13 cellular contexts compared by ENCODE assay signal in genomic region chr15:90860942-90861675, GRCh38. TPM values are rescaled to one million over a fixed set of nuclear protein-coding genes. Genes with fewer than 3 reads are reported as not detected.
DNase-seq lines count a peak whose midpoint lies in the region; ATAC-seq and TF ChIP-seq lines count a peak whose summit lies in the region.
"Had no signal": no experiment of that assay in that cellular context is flagged by ENCODE, and none has a peak within 500 bp of the region (broad histone marks: within the 10 kb centered on the region; RNA-seq: fewer than 3 reads in every experiment).

No MANE protein-coding gene starts in this region.

- no peak overlapping the region for H3K4me2 ChIP-seq in mesendoderm (ENCODE audit: low read length)

- no peaks in the 10 kb centered on the region for H3K79me2 ChIP-seq in mesendoderm (ENCODE audit: control insufficient read depth, insufficient read depth, low read length)

- peak overlapping the region; percentile 49 for H3K56ac ChIP-seq in mesendoderm (ENCODE audit: low read length)

- H4K8ac ChIP-seq in mesendoderm (ENCODE audit: low read depth, low read length): no peak overlapping the region

- CTCF ChIA-PET in activated CD4-positive, alpha-beta memory T cell treated with anti-CD3 and anti-CD28 coated beads for 36 hours (lab: Charles Lee): interaction anchor here (1.3 kb wide), 1 partner anchor 9 kb away, joined by 3 read pairs; no protein-coding TSS in a partner anchor

- H3K4me3 ChIP-seq in mesendoderm (ENCODE audit: low read length): no peak overlapping the region
- H3K4me3 ChIP-seq: lung had no signal

- DNase-seq in NCI-H1105 treated with DMSO at 0.1 percent for 48 hours (lab: John Stamatoyannopoulos, UW) (peak; percentile 29), NCI-H1105 (lab: John Stamatoyannopoulos, UW) (no peak), NCI-H2081 treated with DMSO at 0.1 percent for 48 hours (lab: John Stamatoyannopoulos, UW) (peak; percentile 70), mesendoderm (no peak)
- no peak for DNase-seq in activated CD4-positive, alpha-beta memory T cell treated with anti-CD3 and anti-CD28 coated beads for 36 hours
- no peak for DNase-seq in T-helper 2 cell treated with Interferon-gamma antibody and Interleukin-4, amounts not matched to agents 5 μg/mL and 100 μg/mL, for 36 hours (ENCODE audit: low spot score)
- DNase-seq: 8988T; activated CD4-positive, alpha-beta T cell treated with anti-CD3 and anti-CD28 coated beads, Interleukin-2, amount 50 U/mL, for 4 hours; activated naive CD8-positive, alpha-beta T cell treated with anti-CD3 and anti-CD28 coated beads, Interleukin-2, amount 50 U/mL, for 24 hours had no signal

- no peaks in the 10 kb centered on the region for H3K36me3 ChIP-seq in mesendoderm (ENCODE audit: control insufficient read depth, insufficient read depth, low read length)

- WGBS in mesendoderm (ENCODE audit: extremely low coverage, insufficient coverage, low lambda C conversion rate): no CpG with 5 or more reads among the region's 14 CpGs

- peak overlapping the region; percentile 30 for H2BK5ac ChIP-seq in mesendoderm (ENCODE audit: low read length)

- no peaks in the 10 kb centered on the region for H3K9me3 Mint-ChIP-seq in activated CD4-positive, alpha-beta memory T cell treated with anti-CD3 and anti-CD28 coated beads for 36 hours
- H3K9me3 Mint-ChIP-seq in T-helper 2 cell treated with Interferon-gamma antibody and Interleukin-4, amounts not matched to agents 5 μg/mL and 100 μg/mL, for 36 hours: no peaks in the 10 kb centered on the region
- H3K9me3 Mint-ChIP-seq: activated naive CD8-positive, alpha-beta T cell treated with anti-CD3 and anti-CD28 coated beads, Interleukin-2, amount 50 U/mL, for 24 hours; stimulated activated naive CD8-positive, alpha-beta T cell treated with anti-CD3 and anti-CD28 coated beads, Interleukin-15, Interleukin-2, amounts not matched to agents 100 ng/mL and 50 ng/mL, for 24 hours had no signal

- no peak for TF ChIP-seq CTCF in VCaP (conservative IDR thresholded peaks at IDR 0.05)

- no peak for ATAC-seq in HG02870 (IDR thresholded peaks at IDR 0.05; ENCODE audit: unreplicated experiment)
- ATAC-seq: activated naive CD8-positive, alpha-beta T cell treated with anti-CD3 and anti-CD28 coated beads, Interleukin-2, amount 50 U/mL, for 24 hours had no signal

- intact Hi-C loops in activated CD4-positive, alpha-beta memory T cell treated with anti-CD3 and anti-CD28 coated beads for 36 hours (cut with micrococcal nuclease): no loop called here

- H2BK15ac ChIP-seq in mesendoderm (replicated peaks; ENCODE audit: low read depth): no peak overlapping the region

- H3K18ac ChIP-seq in mesendoderm (ENCODE audit: low read length): no peak overlapping the region

- H4K5ac ChIP-seq in mesendoderm (ENCODE audit: low read length): no peak overlapping the region

- no peak overlapping the region for H3K9ac ChIP-seq in mesendoderm (ENCODE audit: low read length)

- no peak overlapping the region for H3K23ac ChIP-seq in mesendoderm (ENCODE audit: low read length)

- H3K4me3 Mint-ChIP-seq in activated CD4-positive, alpha-beta memory T cell treated with anti-CD3 and anti-CD28 coated beads for 36 hours: no peak overlapping the region
- H3K4me3 Mint-ChIP-seq in T-helper 2 cell treated with Interferon-gamma antibody and Interleukin-4, amounts not matched to agents 5 μg/mL and 100 μg/mL, for 36 hours: no peak overlapping the region
- H3K4me3 Mint-ChIP-seq: activated naive CD8-positive, alpha-beta T cell treated with anti-CD3 and anti-CD28 coated beads, Interleukin-2, amount 50 U/mL, for 24 hours; stimulated activated naive CD8-positive, alpha-beta T cell treated with anti-CD3 and anti-CD28 coated beads, Interleukin-15, Interleukin-2, amounts not matched to agents 100 ng/mL and 50 ng/mL, for 24 hours had no signal

- peak overlapping the region; percentile 93 for H2AK5ac ChIP-seq in mesendoderm (ENCODE audit: low read length)

- H3K4me1 ChIP-seq in mesendoderm (ENCODE audit: control insufficient read depth, low read depth, low read length): peaks cover 3% of the 10 kb centered on the region

- H3K27me3 Mint-ChIP-seq in activated CD4-positive, alpha-beta memory T cell treated with anti-CD3 and anti-CD28 coated beads for 36 hours: no peaks in the 10 kb centered on the region
- no peaks in the 10 kb centered on the region for H3K27me3 Mint-ChIP-seq in T-helper 2 cell treated with Interferon-gamma antibody and Interleukin-4, amounts not matched to agents 5 μg/mL and 100 μg/mL, for 36 hours (ENCODE audit: low read depth)
- H3K27me3 Mint-ChIP-seq: activated naive CD8-positive, alpha-beta T cell treated with anti-CD3 and anti-CD28 coated beads, Interleukin-2, amount 50 U/mL, for 24 hours; stimulated activated naive CD8-positive, alpha-beta T cell treated with anti-CD3 and anti-CD28 coated beads, Interleukin-15, Interleukin-2, amounts not matched to agents 100 ng/mL and 50 ng/mL, for 24 hours had no signal

- no peak overlapping the region for H3K27ac Mint-ChIP-seq in activated CD4-positive, alpha-beta memory T cell treated with anti-CD3 and anti-CD28 coated beads for 36 hours
- no peak overlapping the region for H3K27ac Mint-ChIP-seq in T-helper 2 cell treated with Interferon-gamma antibody and Interleukin-4, amounts not matched to agents 5 μg/mL and 100 μg/mL, for 36 hours
- H3K27ac Mint-ChIP-seq: activated naive CD8-positive, alpha-beta T cell treated with anti-CD3 and anti-CD28 coated beads, Interleukin-2, amount 50 U/mL, for 24 hours; stimulated activated naive CD8-positive, alpha-beta T cell treated with anti-CD3 and anti-CD28 coated beads, Interleukin-15, Interleukin-2, amounts not matched to agents 100 ng/mL and 50 ng/mL, for 24 hours had no signal

- no peaks in the 10 kb centered on the region for H3K36me3 Mint-ChIP-seq in activated CD4-positive, alpha-beta memory T cell treated with anti-CD3 and anti-CD28 coated beads for 36 hours
- no peaks in the 10 kb centered on the region for H3K36me3 Mint-ChIP-seq in T-helper 2 cell treated with Interferon-gamma antibody and Interleukin-4, amounts not matched to agents 5 μg/mL and 100 μg/mL, for 36 hours (ENCODE audit: low read depth)

- no peaks in the 10 kb centered on the region for H3K79me1 ChIP-seq in mesendoderm (ENCODE audit: low read length)

- POLR2A ChIA-PET in activated CD4-positive, alpha-beta memory T cell treated with anti-CD3 and anti-CD28 coated beads for 36 hours (lab: Charles Lee): no interaction called here

- H3K4ac ChIP-seq in mesendoderm (ENCODE audit: low read depth, low read length): no peak overlapping the region

- peaks cover 53% of the 10 kb centered on the region for H3K4me1 Mint-ChIP-seq in activated CD4-positive, alpha-beta memory T cell treated with anti-CD3 and anti-CD28 coated beads for 36 hours (ENCODE audit: low read depth)
- H3K4me1 Mint-ChIP-seq in T-helper 2 cell treated with Interferon-gamma antibody and Interleukin-4, amounts not matched to agents 5 μg/mL and 100 μg/mL, for 36 hours (ENCODE audit: low read depth): peaks cover 40% of the 10 kb centered on the region

- no peaks in the 10 kb centered on the region for H3K27me3 ChIP-seq in mesendoderm (ENCODE audit: insufficient read depth, low read length, poor library complexity)

- H3K27ac ChIP-seq in VCaP (peak overlapping the region; percentile 84), mesendoderm (ENCODE audit: low read depth, low read length) (no peak overlapping the region)

- no peak overlapping the region for H2BK120ac ChIP-seq in mesendoderm (ENCODE audit: low read depth, low read length)

RNA-seq across cellular contexts. Expression of gene FURIN, which starts 7.3 kb away (rescaled TPM):
- 23.0 TPM for polyA plus RNA-seq in mesendoderm (2013, experiment 1 of 2)
- polyA plus RNA-seq in mesendoderm (2013, experiment 2 of 2): 22.8 TPM
- total RNA-seq in activated CD4-positive, alpha-beta memory T cell treated with anti-CD3 and anti-CD28 coated beads for 36 hours: 100 to 1,000 TPM; 576 to 590 TPM

RNA-seq across cellular contexts. Expression of gene FES, which starts 23.2 kb away (rescaled TPM):
- polyA plus RNA-seq in mesendoderm (2013, experiment 1 of 2): 4.1 TPM
- polyA plus RNA-seq in mesendoderm (2013, experiment 2 of 2): 4.3 TPM
- 10 to 100 TPM; 18.0 to 21.1 TPM for total RNA-seq in activated CD4-positive, alpha-beta memory T cell treated with anti-CD3 and anti-CD28 coated beads for 36 hours

RNA-seq across cellular contexts. Expression of gene MAN2A2, which starts 42.0 kb away (rescaled TPM):
- polyA plus RNA-seq in mesendoderm (2013, experiment 1 of 2): 5.4 TPM
- polyA plus RNA-seq in mesendoderm (2013, experiment 2 of 2): 7.8 TPM
- total RNA-seq in activated CD4-positive, alpha-beta memory T cell treated with anti-CD3 and anti-CD28 coated beads for 36 hours: 10 to 100 TPM; 98.1 to 99.2 TPM

Comparison
In these comparisons a context has a peak if more than half of its experiments do, and no peak if none do; other contexts are left out.
1. DNase-seq: peak in NCI-H1105 treated with DMSO at 0.1 percent for 48 hours (single experiment) and NCI-H2081 treated with DMSO at 0.1 percent for 48 hours (single experiment); none in NCI-H1105 (single experiment), mesendoderm (single experiment), activated CD4-positive, alpha-beta memory T cell treated with anti-CD3 and anti-CD28 coated beads for 36 hours (single experiment) and T-helper 2 cell treated with Interferon-gamma antibody and Interleukin-4, amounts not matched to agents 5 μg/mL and 100 μg/mL, for 36 hours (single experiment).